In the genomic region with DNA sequence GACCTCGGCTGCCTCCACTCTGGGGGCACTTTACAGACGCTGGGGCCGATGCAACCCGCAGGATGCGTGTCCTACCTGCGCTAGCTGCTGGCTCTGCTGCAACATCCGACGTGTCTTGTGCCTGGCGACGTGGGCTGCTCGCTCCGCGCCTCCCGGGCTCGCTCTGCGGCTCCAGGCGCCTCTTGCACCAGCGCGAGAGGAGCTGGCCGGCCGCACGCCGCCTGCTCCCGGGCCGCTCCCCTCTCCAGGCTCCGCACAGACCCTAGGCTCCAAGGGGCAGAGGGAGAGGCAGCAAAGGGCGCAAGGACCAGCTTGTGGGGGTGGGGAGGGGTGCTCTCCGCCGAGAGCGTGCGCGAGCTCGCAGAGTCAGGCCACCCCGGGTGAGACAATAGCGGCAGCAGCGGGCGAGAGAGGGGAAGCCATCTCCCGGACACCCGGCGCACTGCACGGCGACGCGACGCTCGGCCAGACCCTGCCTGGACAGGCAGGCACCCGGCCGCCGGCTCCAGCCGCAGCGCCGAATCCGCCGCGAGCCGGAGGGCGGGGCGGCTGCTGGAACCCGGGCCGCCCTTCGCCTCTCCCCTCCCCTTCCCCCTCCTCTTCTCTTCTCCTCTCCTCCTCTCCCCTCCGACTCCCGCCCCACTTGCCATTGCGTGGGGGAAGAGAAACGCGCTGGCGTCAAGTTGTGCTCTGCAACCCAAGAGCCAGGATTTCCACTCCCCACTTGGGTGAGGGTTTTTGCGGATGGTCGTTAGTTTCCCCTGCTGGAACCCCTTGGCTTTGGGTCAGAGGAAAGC, we compare ENCODE assay signal across 8 cellular contexts.
DNase-seq lines count a peak whose midpoint lies in the region; ATAC-seq and TF ChIP-seq lines count a peak whose summit lies in the region.

A gene with protein sequence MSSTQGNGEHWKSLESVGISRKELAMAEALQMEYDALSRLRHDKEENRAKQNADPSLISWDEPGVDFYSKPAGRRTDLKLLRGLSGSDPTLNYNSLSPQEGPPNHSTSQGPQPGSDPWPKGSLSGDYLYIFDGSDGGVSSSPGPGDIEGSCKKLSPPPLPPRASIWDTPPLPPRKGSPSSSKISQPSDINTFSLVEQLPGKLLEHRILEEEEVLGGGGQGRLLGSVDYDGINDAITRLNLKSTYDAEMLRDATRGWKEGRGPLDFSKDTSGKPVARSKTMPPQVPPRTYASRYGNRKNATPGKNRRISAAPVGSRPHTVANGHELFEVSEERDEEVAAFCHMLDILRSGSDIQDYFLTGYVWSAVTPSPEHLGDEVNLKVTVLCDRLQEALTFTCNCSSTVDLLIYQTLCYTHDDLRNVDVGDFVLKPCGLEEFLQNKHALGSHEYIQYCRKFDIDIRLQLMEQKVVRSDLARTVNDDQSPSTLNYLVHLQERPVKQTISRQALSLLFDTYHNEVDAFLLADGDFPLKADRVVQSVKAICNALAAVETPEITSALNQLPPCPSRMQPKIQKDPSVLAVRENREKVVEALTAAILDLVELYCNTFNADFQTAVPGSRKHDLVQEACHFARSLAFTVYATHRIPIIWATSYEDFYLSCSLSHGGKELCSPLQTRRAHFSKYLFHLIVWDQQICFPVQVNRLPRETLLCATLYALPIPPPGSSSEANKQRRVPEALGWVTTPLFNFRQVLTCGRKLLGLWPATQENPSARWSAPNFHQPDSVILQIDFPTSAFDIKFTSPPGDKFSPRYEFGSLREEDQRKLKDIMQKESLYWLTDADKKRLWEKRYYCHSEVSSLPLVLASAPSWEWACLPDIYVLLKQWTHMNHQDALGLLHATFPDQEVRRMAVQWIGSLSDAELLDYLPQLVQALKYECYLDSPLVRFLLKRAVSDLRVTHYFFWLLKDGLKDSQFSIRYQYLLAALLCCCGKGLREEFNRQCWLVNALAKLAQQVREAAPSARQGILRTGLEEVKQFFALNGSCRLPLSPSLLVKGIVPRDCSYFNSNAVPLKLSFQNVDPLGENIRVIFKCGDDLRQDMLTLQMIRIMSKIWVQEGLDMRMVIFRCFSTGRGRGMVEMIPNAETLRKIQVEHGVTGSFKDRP (N-terminal part only) (minus strand): TSS at position 525 of the 797 bp plus-strand sequence. CDS start 25,003 bp downstream, outside the sequence.

- H3K9me3 ChIP-seq in BLaER1, result no peaks in the 10 kb centered on the region

- TF ChIP-seq CTCF in choroid plexus epithelial cell (conservative IDR thresholded peaks at IDR 0.05; ENCODE audit: low read depth, low read length), result peak; percentile 38

- peak within 1 kb of the TSS; percentile 88 for H3K4me3 ChIP-seq in BLaER1
- H3K4me3 ChIP-seq in choroid plexus epithelial cell (ENCODE audit: low read depth, low read length), result peak within 1 kb of the TSS; percentile 60

- H3K27me3 ChIP-seq in BLaER1 (no peaks in the 10 kb centered on the region), layer of hippocampus (ENCODE audit: control insufficient read depth, insufficient read depth, low read length) (no peaks in the 10 kb centered on the region)

- H3K27ac ChIP-seq in BLaER1 (peak within 1 kb of the TSS; percentile 97), layer of hippocampus (ENCODE audit: low read depth, low read length) (peak within 1 kb of the TSS; percentile 94)

- peaks cover 84% of the 10 kb centered on the region for H3K4me1 ChIP-seq in BLaER1

- H3K4me2 ChIP-seq in BLaER1, result peak within 1 kb of the TSS; percentile 100

- H4K20me1 ChIP-seq in BLaER1, result peaks cover 39% of the 10 kb centered on the region

- H3K9ac ChIP-seq in BLaER1, result peak within 1 kb of the TSS; percentile 93

- H3K36me3 ChIP-seq in BLaER1, result peaks cover 10% of the 10 kb centered on the region

- DNase-seq in NCI-H345 treated with DMSO at 0.1 percent for 48 hours (lab: John Stamatoyannopoulos, UW; ENCODE audit: unreplicated experiment) (peak; percentile 51), choroid plexus epithelial cell (ENCODE audit: low read depth) (peak; percentile 49)
- DNase-seq in activated CD4-positive, alpha-beta T cell treated with anti-CD3 and anti-CD28 coated beads for 1 hour, result peak; percentile 50
- DNase-seq in stimulated activated CD4-positive, alpha-beta T cell treated with anti-CD3 and anti-CD28 coated beads, Interleukin-1b, Interleukin-23, amount 100 ng/mL, for 48 hours, result peak; percentile 71

- ATAC-seq in GM19035 (IDR thresholded peaks at IDR 0.05; ENCODE audit: unreplicated experiment) (peak; percentile 89), HG03280 (IDR thresholded peaks at IDR 0.05; ENCODE audit: unreplicated experiment) (peak; percentile 83)

Comparison
In these comparisons a context has a peak if more than half of its experiments do, and no peak if none do; other contexts are left out.
1. Peak in every context shown above with its lines: DNase-seq, ATAC-seq, H3K4me3 ChIP-seq and H3K27ac ChIP-seq.